In genomic region chr1:201307239-201307638, GRCh38 we compare ENCODE assay signal across 18 cellular contexts. TPM values are rescaled to one million over a fixed set of nuclear protein-coding genes. Genes with fewer than 3 reads are reported as not detected.
DNase-seq lines count a peak whose midpoint lies in the region; ATAC-seq and TF ChIP-seq lines count a peak whose summit lies in the region.
"Had no signal": no experiment of that assay in that cellular context is flagged by ENCODE, and none has a peak within 500 bp of the region (broad histone marks: within the 10 kb centered on the region; RNA-seq: fewer than 3 reads in every experiment).

No MANE protein-coding gene starts in this region.

- peaks cover 14% of the 10 kb centered on the region for H3F3A ChIP-seq in PC-3 (ENCODE audit: low read length, unreplicated experiment)

- ATAC-seq in PC-3 (peak; percentile 10), sciatic nerve (no peak)
- ATAC-seq: HepG2, natural killer cell had no signal

- H3K9me3 ChIP-seq in PC-3 (ENCODE audit: low read length) (no peaks in the 10 kb centered on the region), esophagus (ENCODE audit: control insufficient read depth in 2 of 2, insufficient read depth in 1 of 2, low read depth in 1 of 2, low read length in 1 of 2) (no peaks in the 10 kb centered on the region), Peyer's patch (no peaks in the 10 kb centered on the region)
- H3K9me3 ChIP-seq: HAP-1, SJSA1 had no signal

- POLR2A ChIA-PET in PC-3 (lab: Charles Lee; ENCODE audit: unreplicated experiment), result interaction anchor here (0.6 to 3.7 kb wide), 4 partner anchors 11 to 41 kb away, joined by 7 to 17 read pairs (median 10); no protein-coding TSS in a partner anchor

- TF ChIP-seq CTCF in C4-2B (conservative IDR thresholded peaks at IDR 0.05), result no peak
- no peak for TF ChIP-seq CTCF in PC-3 (conservative IDR thresholded peaks at IDR 0.05; ENCODE audit: low read depth, low read length)
- TF ChIP-seq CTCF in Peyer's patch (IDR thresholded peaks at IDR 0.05), result no peak

- no peaks in the 10 kb centered on the region for H3K27me3 ChIP-seq in PC-3 (ENCODE audit: low read length)
- H3K27me3 ChIP-seq in esophagus (ENCODE audit: control insufficient read depth in 1 of 2, insufficient read depth in 2 of 2, low read length in 2 of 2), result no peaks in the 10 kb centered on the region
- no peaks in the 10 kb centered on the region for H3K27me3 ChIP-seq in Peyer's patch

- peaks cover 68% of the 10 kb centered on the region for H3K4me1 ChIP-seq in PC-3 (ENCODE audit: insufficient read depth, low read length)
- H3K4me1 ChIP-seq in esophagus (ENCODE audit: control insufficient read depth in 2 of 2, insufficient read depth in 2 of 2, low read length in 1 of 2), result peaks cover 11 to 51% of the 10 kb centered on the region in 2 donors
- peaks cover 0 to 48% (median 5%) of the 10 kb centered on the region in 4 donors for H3K4me1 ChIP-seq in Peyer's patch
- H3K4me1 ChIP-seq: SJSA1 had no signal

- no peaks in the 10 kb centered on the region for H3K9me2 ChIP-seq in PC-3 (replicated peaks; ENCODE audit: low read length)

- H3K4me2 ChIP-seq in PC-3 (ENCODE audit: low read length), result peak overlapping the region; percentile 74

- no peak for TF ChIP-seq POLR2A in Peyer's patch (IDR thresholded peaks at IDR 0.05)

- H4K20me1 ChIP-seq in PC-3 (ENCODE audit: low read length), result no peaks in the 10 kb centered on the region

- peaks cover 29% of the 10 kb centered on the region for H3K36me3 ChIP-seq in PC-3 (ENCODE audit: low read depth, low read length)
- peaks cover 4 to 8% of the 10 kb centered on the region in 2 donors for H3K36me3 ChIP-seq in esophagus (ENCODE audit: control insufficient read depth in 2 of 2, insufficient read depth in 2 of 2, low read length in 1 of 2)
- no peaks in the 10 kb centered on the region for H3K36me3 ChIP-seq in Peyer's patch
- H3K36me3 ChIP-seq: HAP-1, SJSA1 had no signal

- H3K4me3 ChIP-seq in PC-3 (ENCODE audit: low read length) (peak overlapping the region; percentile 23), esophagus (ENCODE audit: low read depth in 1 of 2, low read length in 2 of 2) (no peak overlapping the region), skin epidermis (no peak overlapping the region), Peyer's patch (no peak overlapping the region)
- H3K4me3 ChIP-seq: HAP-1, SJSA1 had no signal

- DNase-seq in PC-3 (peak; percentile 93), Peyer's patch (no peak), sciatic nerve (ENCODE audit: low spot score) (no peak)
- DNase-seq in central memory CD4-positive, alpha-beta T cell, result no peak
- no peak for DNase-seq in activated T-cell treated with anti-CD3 and anti-CD28 coated beads, Interleukin-2, amount 50 U/mL, for 1 hour
- DNase-seq: activated CD4-positive, CD25-positive, alpha-beta regulatory T cell; activated CD8-positive, alpha-beta memory T cell treated with anti-CD3 and anti-CD28 coated beads for 24 hours; activated naive CD8-positive, alpha-beta T cell treated with anti-CD3 and anti-CD28 coated beads, Interleukin-2, amount 10 ng/mL, durations not matched to agents 7 days and 5 days; natural killer cell; NCI-H1436; stimulated activated CD4-positive, alpha-beta T cell treated with anti-CD3 and anti-CD28 coated beads, Interleukin-4, amount 100 ng/mL, for 1 hour had no signal

- CTCF ChIA-PET in PC-3 (lab: Charles Lee), result interaction anchor here (1.0 to 1.4 kb wide), 3 partner anchors 11 to 23 kb away, joined by 4 to 14 read pairs (median 9); partner anchors contain the start of gene PKP1

- no peak overlapping the region for H2AFZ ChIP-seq in PC-3 (ENCODE audit: low read length)

- peaks cover 87% of the 10 kb centered on the region for H3K79me2 ChIP-seq in PC-3 (ENCODE audit: low read length)

- peak overlapping the region; percentile 84 for H3K27ac ChIP-seq in C4-2B
- peak overlapping the region; percentile 89 for H3K27ac ChIP-seq in PC-3 (ENCODE audit: low read length)
- H3K27ac ChIP-seq in esophagus (ENCODE audit: low read depth in 2 of 2, low read length in 1 of 2), result peak overlapping the region; percentile 94 to 99
- H3K27ac ChIP-seq in skin epidermis, result peak overlapping the region in 20 of 21 experiments; percentile 66 to 92 (median 85)
- H3K27ac ChIP-seq in Peyer's patch, result peak overlapping the region in 2 of 4 donors; percentile 62 to 86
- H3K27ac ChIP-seq: SJSA1 had no signal

- WGBS in esophagus, 2 donors, result 52 to 60% methylated on average over 9 of the region's 9 CpGs

- peak overlapping the region; percentile 83 for H3K9ac ChIP-seq in PC-3 (ENCODE audit: low read length)

- no TSS peak for BruUV-seq in PC-3 (replicated peaks; lab: Mats Ljungman, UMichigan)

- intact Hi-C loops in PC-3 (cut with micrococcal nuclease) (no loop called here), sciatic nerve (cut with DNase I) (no loop called here)

RNA-seq across cellular contexts. Expression of gene PKP1, which starts 23.9 kb away (rescaled TPM):
- 211 and 259 TPM in 2 replicates for total RNA-seq in PC-3 (2014; rRNA removed)
- 100 to 1,000 TPM; 124 to 282 TPM for polyA plus RNA-seq in esophagus
- 10 to 100 TPM in 1 of 4 donors, 1 to 10 TPM in 2, under 1 TPM in 1; 0.54 to 11.6 (median 1.4) TPM for total RNA-seq in Peyer's patch
- 8.2 TPM for total RNA-seq in sciatic nerve
- total RNA-seq: activated naive CD8-positive, alpha-beta T cell treated with anti-CD3 and anti-CD28 coated beads, Interleukin-2, amount 10 ng/mL, durations not matched to agents 7 days and 5 days; endothelial cell of umbilical vein; HepG2; natural killer cell; SJSA1 had no signal
- polyA plus RNA-seq: HepG2 had no signal

Comparison
In these comparisons a context has a peak if more than half of its experiments do, and no peak if none do; other contexts are left out.
1. RNA of gene PKP1, which starts 23.9 kb away (total RNA-seq): 211 to 259 TPM in PC-3; 8.2 TPM in sciatic nerve (single experiment) and 0.54 to 11.6 TPM in Peyer's patch; every median in the first group is over 10 times any median in the second.